1 cellular context compared by ENCODE assay signal in genomic region chr14:24113379-24113800, GRCh38.
TF ChIP-seq lines count a peak whose summit lies in the region.

No MANE protein-coding gene starts in this region.

TF ChIP-seq in GM12878, 131 proteins besides CTCF, POLR2A, EP300 and RAD21:
- peak; percentile 17; the same call in 1 of the 2 replicates for TF ChIP-seq MLLT1 (IDR thresholded peaks at IDR 0.05)
- TF ChIP-seq WRNIP1 (IDR thresholded peaks at IDR 0.05; ENCODE audit: borderline replicate concordance, low read depth, low read length) = no peak
